In genomic region chr19:16771618-16772017, GRCh38 we compare ENCODE assay signal across 9 cellular contexts. TPM values are rescaled to one million over a fixed set of nuclear protein-coding genes. Genes with fewer than 3 reads are reported as not detected.
DNase-seq lines count a peak whose midpoint lies in the region; ATAC-seq and TF ChIP-seq lines count a peak whose summit lies in the region.
"Had no signal": no experiment of that assay in that cellular context is flagged by ENCODE, and none has a peak within 500 bp of the region (broad histone marks: within the 10 kb centered on the region; RNA-seq: fewer than 3 reads in every experiment).

No MANE protein-coding gene starts in this region.

- TF ChIP-seq CTCF in Loucy (conservative IDR thresholded peaks at IDR 0.05; ENCODE audit: low read length) (peak; percentile 82), RWPE1 (conservative IDR thresholded peaks at IDR 0.05; ENCODE audit: low read depth) (peak; percentile 93), fibroblast of the aortic adventitia (IDR thresholded peaks at IDR 0.05; ENCODE audit: insufficient read depth, low read length) (peak; percentile 86), stomach (IDR thresholded peaks at IDR 0.05) (peak in 5 of 7 experiments; percentile 74 to 91 (median 86))

- no peaks in the 10 kb centered on the region for H3K36me3 ChIP-seq in Loucy (ENCODE audit: insufficient read depth, low read length)
- no peaks in the 10 kb centered on the region for H3K36me3 ChIP-seq in neuronal stem cell (replicated peaks in 1 of 2; ENCODE audit: control insufficient read depth in 2 of 2, insufficient read depth in 2 of 2, low read length in 2 of 2)
- peaks cover 0 to 35% (median 0%) of the 10 kb centered on the region in 4 donors for H3K36me3 ChIP-seq in stomach

- no peak overlapping the region for H2BK5ac ChIP-seq in neuronal stem cell (ENCODE audit: low read length)

- no peak overlapping the region for H2BK15ac ChIP-seq in neuronal stem cell (ENCODE audit: low read length)

- H2AFZ ChIP-seq in Loucy (ENCODE audit: low read length) = no peak overlapping the region
- H2AFZ ChIP-seq in neuronal stem cell (ENCODE audit: low read length) = peak overlapping the region; percentile 72

- TF ChIP-seq POLR2A in stomach (IDR thresholded peaks at IDR 0.05) = no peak

- H4K20me1 ChIP-seq in Loucy (ENCODE audit: insufficient read depth, low read length, poor library complexity, severe bottlenecking) = no peaks in the 10 kb centered on the region

- H3K4me1 Mint-ChIP-seq in activated T-helper 1 cell treated with anti-CD3 and anti-CD28 coated beads, Interleukin-12 subunit alpha, Interleukin-12 subunit beta, Interleukin-2, Interleukin-4 antibody, amounts not matched to agents 30 ng/mL and 10 ng/mL and 1 ng/mL, durations not matched to agents 14 hours and 24 hours and 36 hours (ENCODE audit: low read depth) = no peaks in the 10 kb centered on the region

- no peak overlapping the region for H2BK12ac ChIP-seq in neuronal stem cell (ENCODE audit: low read length)

- no peak overlapping the region for H2AK5ac ChIP-seq in neuronal stem cell (ENCODE audit: low read depth, low read length)

- H3K4me2 ChIP-seq in Loucy (ENCODE audit: low read depth, low read length, poor library complexity, severe bottlenecking) (no peak overlapping the region), neuronal stem cell (ENCODE audit: insufficient read depth, low read length, poor library complexity, severe bottlenecking) (no peak overlapping the region)

- H3K14ac ChIP-seq in neuronal stem cell (ENCODE audit: low read length) = no peak overlapping the region

- no peaks in the 10 kb centered on the region for H3K27me3 Mint-ChIP-seq in activated T-helper 1 cell treated with anti-CD3 and anti-CD28 coated beads, Interleukin-12 subunit alpha, Interleukin-12 subunit beta, Interleukin-2, Interleukin-4 antibody, amounts not matched to agents 30 ng/mL and 10 ng/mL and 1 ng/mL, durations not matched to agents 14 hours and 24 hours and 36 hours (ENCODE audit: insufficient read depth)

- no peaks in the 10 kb centered on the region for H3K36me3 Mint-ChIP-seq in activated T-helper 1 cell treated with anti-CD3 and anti-CD28 coated beads, Interleukin-12 subunit alpha, Interleukin-12 subunit beta, Interleukin-2, Interleukin-4 antibody, amounts not matched to agents 30 ng/mL and 10 ng/mL and 1 ng/mL, durations not matched to agents 14 hours and 24 hours and 36 hours (ENCODE audit: low read depth)
- H3K36me3 Mint-ChIP-seq: activated naive CD8-positive, alpha-beta T cell had no signal

- H3K27me3 ChIP-seq in Loucy (ENCODE audit: insufficient read depth, low read length, poor library complexity, severe bottlenecking) (no peaks in the 10 kb centered on the region), neuronal stem cell (ENCODE audit: control insufficient read depth in 3 of 3, insufficient read depth in 3 of 3, low read depth in 1 of 3, low read length in 3 of 3) (no peaks in the 10 kb centered on the region), stomach (no peaks in the 10 kb centered on the region)

- no CpG with 5 or more reads among the region's 14 CpGs for WGBS in neuronal stem cell (ENCODE audit: extremely low coverage in 2 of 2, insufficient read length in 2 of 2, insufficient replicate concordance in 1 of 2), 2 donors
- 33 to 37% (median 36%) methylated on average over 14 of the region's 14 CpGs for WGBS in stomach, 5 donors

- no peak for ATAC-seq in GM18868 (IDR thresholded peaks at IDR 0.05; ENCODE audit: unreplicated experiment)

- H3K4me1 ChIP-seq in Loucy (ENCODE audit: insufficient read depth, low read length, poor library complexity, severe bottlenecking) = no peaks in the 10 kb centered on the region
- peaks cover 0 to 2% of the 10 kb centered on the region in 2 donors for H3K4me1 ChIP-seq in neuronal stem cell (ENCODE audit: control insufficient read depth in 2 of 2, insufficient read depth in 1 of 2, low read depth in 1 of 2, low read length in 2 of 2)
- no peaks in the 10 kb centered on the region for H3K4me1 ChIP-seq in stomach

- no peak overlapping the region for H3K4ac ChIP-seq in neuronal stem cell (ENCODE audit: low read length)

- peaks cover 16% of the 10 kb centered on the region for H3K9me3 Mint-ChIP-seq in activated T-helper 1 cell treated with anti-CD3 and anti-CD28 coated beads, Interleukin-12 subunit alpha, Interleukin-12 subunit beta, Interleukin-2, Interleukin-4 antibody, amounts not matched to agents 30 ng/mL and 10 ng/mL and 1 ng/mL, durations not matched to agents 14 hours and 24 hours and 36 hours

- no peaks in the 10 kb centered on the region for H3K79me2 ChIP-seq in Loucy (ENCODE audit: insufficient read depth, low read length)

- intact Hi-C loops in activated T-helper 1 cell treated with anti-CD3 and anti-CD28 coated beads, Interleukin-12 subunit alpha, Interleukin-12 subunit beta, Interleukin-2, Interleukin-4 antibody, amounts not matched to agents 30 ng/mL and 10 ng/mL and 1 ng/mL, durations not matched to agents 14 hours and 24 hours and 36 hours (cut with micrococcal nuclease) = loop anchor here (1.0 kb wide), 3 partner anchors 128 to 511 kb away; no protein-coding TSS in a partner anchor
- intact Hi-C loops in stomach (cut with DNase I; ENCODE audit: low total_unique reads) = loop anchor here (5.0 to 10.0 kb wide), 2 partner anchors 133 to 281 kb away; no protein-coding TSS in a partner anchor

- H3K4me3 ChIP-seq in Loucy (ENCODE audit: low read length, poor library complexity, severe bottlenecking) = no peak overlapping the region
- H3K4me3 ChIP-seq in fibroblast of the aortic adventitia (ENCODE audit: low read depth, low read length) = no peak overlapping the region
- no peak overlapping the region for H3K4me3 ChIP-seq in neuronal stem cell (ENCODE audit: low read length in 2 of 2)
- H3K4me3 ChIP-seq in stomach = no peak overlapping the region

- H3K23ac ChIP-seq in neuronal stem cell (ENCODE audit: low read depth, low read length, poor library complexity) = no peak overlapping the region

- no peaks in the 10 kb centered on the region for H3F3A ChIP-seq in Loucy (ENCODE audit: low read depth)

- DNase-seq in DMS114 treated with DMSO at 0.1 percent for 48 hours (lab: John Stamatoyannopoulos, UW; ENCODE audit: unreplicated experiment) (peak; percentile 77), RWPE1 (ENCODE audit: low spot score) (peak; percentile 87), fibroblast of the aortic adventitia (ENCODE audit: low read depth) (peak; percentile 88), neuronal stem cell (ENCODE audit: low spot score) (peak; percentile 90), stomach (peak; percentile 83)
- peak; percentile 54 for DNase-seq in activated T-helper 1 cell treated with anti-CD3 and anti-CD28 coated beads, Interleukin-12 subunit alpha, Interleukin-12 subunit beta, Interleukin-2, Interleukin-4 antibody, amounts not matched to agents 30 ng/mL and 10 ng/mL and 1 ng/mL, durations not matched to agents 14 hours and 24 hours and 36 hours (ENCODE audit: low spot score)

- H4K8ac ChIP-seq in neuronal stem cell (ENCODE audit: low read depth, low read length) = no peak overlapping the region

- no peak overlapping the region for H3K27ac Mint-ChIP-seq in activated T-helper 1 cell treated with anti-CD3 and anti-CD28 coated beads, Interleukin-12 subunit alpha, Interleukin-12 subunit beta, Interleukin-2, Interleukin-4 antibody, amounts not matched to agents 30 ng/mL and 10 ng/mL and 1 ng/mL, durations not matched to agents 14 hours and 24 hours and 36 hours
- H3K27ac Mint-ChIP-seq: activated naive CD8-positive, alpha-beta T cell had no signal

- no peak overlapping the region for H3K27ac ChIP-seq in RWPE1
- H3K27ac ChIP-seq in neuronal stem cell (replicated peaks; ENCODE audit: low read length) = no peak overlapping the region
- no peak overlapping the region for H3K27ac ChIP-seq in stomach

- no peak overlapping the region for H2BK120ac ChIP-seq in neuronal stem cell (ENCODE audit: low read depth, low read length)

- H3K9me3 ChIP-seq in Loucy (ENCODE audit: insufficient read depth, low read depth, low read length) (no peaks in the 10 kb centered on the region; the same call in 1 of the 2 replicates), neuronal stem cell (replicated peaks in 1 of 2; ENCODE audit: control insufficient read depth in 2 of 2, insufficient read depth in 1 of 2, low read depth in 1 of 2, low read length in 2 of 2) (peaks cover 0 to 2% of the 10 kb centered on the region in 2 donors), stomach (no peaks in the 10 kb centered on the region)

- no peaks in the 10 kb centered on the region for H3K79me1 ChIP-seq in neuronal stem cell (ENCODE audit: low read depth, low read length)

- TF ChIP-seq EP300 in stomach (IDR thresholded peaks at IDR 0.05) = no peak

- H3K9me2 ChIP-seq in Loucy (replicated peaks; ENCODE audit: low read depth, low read length) = no peaks in the 10 kb centered on the region

- no peak overlapping the region for H4K91ac ChIP-seq in neuronal stem cell (ENCODE audit: low read depth, low read length, poor library complexity)

- H3K9ac ChIP-seq in Loucy (ENCODE audit: low read depth, low read length, poor library complexity, severe bottlenecking) (no peak overlapping the region), neuronal stem cell (ENCODE audit: low read depth, low read length, poor library complexity) (no peak overlapping the region)

- POLR2A ChIA-PET in RWPE1 (lab: Yijun Ruan, JAX; ENCODE audit: low non-redundant PET) = interaction anchor here (0.6 kb wide), 1 partner anchor 59 kb away, joined by 3 read pairs; no protein-coding TSS in a partner anchor

- no peak overlapping the region for H3K4me3 Mint-ChIP-seq in activated T-helper 1 cell treated with anti-CD3 and anti-CD28 coated beads, Interleukin-12 subunit alpha, Interleukin-12 subunit beta, Interleukin-2, Interleukin-4 antibody, amounts not matched to agents 30 ng/mL and 10 ng/mL and 1 ng/mL, durations not matched to agents 14 hours and 24 hours and 36 hours
- H3K4me3 Mint-ChIP-seq: activated naive CD8-positive, alpha-beta T cell had no signal

- H3K18ac ChIP-seq in neuronal stem cell (ENCODE audit: low read length) = no peak overlapping the region

- CTCF ChIA-PET in RWPE1 (lab: Yijun Ruan, JAX) = interaction anchor here (0.6 to 1.3 kb wide), 5 partner anchors 43 to 298 kb away, joined by 3 to 8 read pairs (median 4); no protein-coding TSS in a partner anchor

RNA-seq across cellular contexts. Expression of gene NWD1, which starts 52.0 kb away (rescaled TPM):
- total RNA-seq in activated T-helper 1 cell treated with anti-CD3 and anti-CD28 coated beads, Interleukin-12 subunit alpha, Interleukin-12 subunit beta, Interleukin-2, Interleukin-4 antibody, amounts not matched to agents 30 ng/mL and 10 ng/mL and 1 ng/mL, durations not matched to agents 14 hours and 24 hours and 36 hours = not detected in 2 replicates
- total RNA-seq in fibroblast of the aortic adventitia (ENCODE audit: low replicate concordance) (not detected in 2 replicates), stomach (1 to 10 TPM in 2 of 5 donors, under 1 TPM in 3; 0.55 to 7.0 (median 0.87) TPM)
- polyA plus RNA-seq in neuronal stem cell (2013, experiment 1 of 2) = 0.01 TPM
- polyA plus RNA-seq in neuronal stem cell (2013, experiment 2 of 2) = 0.01 TPM
- polyA plus RNA-seq in stomach = under 1 TPM; 0.44 to 0.76 (median 0.68) TPM

RNA-seq across cellular contexts. Expression of gene SIN3B, which starts 57.6 kb away (rescaled TPM):
- total RNA-seq in activated T-helper 1 cell treated with anti-CD3 and anti-CD28 coated beads, Interleukin-12 subunit alpha, Interleukin-12 subunit beta, Interleukin-2, Interleukin-4 antibody, amounts not matched to agents 30 ng/mL and 10 ng/mL and 1 ng/mL, durations not matched to agents 14 hours and 24 hours and 36 hours = 44.6 and 45.1 TPM in 2 replicates
- total RNA-seq in fibroblast of the aortic adventitia (ENCODE audit: low replicate concordance) (19.1 and 19.9 TPM in 2 replicates), stomach (100 to 1,000 TPM in 3 of 5 donors, 10 to 100 TPM in 2; 49.9 to 566 (median 123) TPM)
- polyA plus RNA-seq in neuronal stem cell (2013, experiment 1 of 2) = 25.4 TPM
- polyA plus RNA-seq in neuronal stem cell (2013, experiment 2 of 2) = 25.2 TPM
- polyA plus RNA-seq in stomach = 10 to 100 TPM in 2 of 3 donors, 1 to 10 TPM in 1; 9.2 to 18.6 (median 14.9) TPM
